Comparison of ENCODE assay signal across 1 cellular context in genomic region chr17:57379237-57380054, GRCh38.
TF ChIP-seq lines count a peak whose summit lies in the region.

No MANE protein-coding gene starts in this region.

TF ChIP-seq in K562, 482 proteins besides CTCF, POLR2A, EP300 and RAD21 (continued from another document and continues in another):
- TF ChIP-seq EWSR1 (IDR thresholded peaks at IDR 0.05; ENCODE audit: borderline replicate concordance, low read depth, partially characterized antibody) (no peak), NRF1 (conservative IDR thresholded peaks at IDR 0.05 in 1 of 2, IDR thresholded peaks at IDR 0.05 in 1 of 2) (no peak), BRD9 (IDR thresholded peaks at IDR 0.05; ENCODE audit: low read depth, partially characterized antibody) (no peak), EP400 (IDR thresholded peaks at IDR 0.05) (peak; percentile 32; the same call in 1 of the 2 replicates), ZKSCAN3 (CRISPR knock-in tag; IDR thresholded peaks at IDR 0.05) (no peak), ZNF76 (CRISPR knock-in tag; IDR thresholded peaks at IDR 0.05; ENCODE audit: borderline replicate concordance) (no peak), PHF21A (IDR thresholded peaks at IDR 0.05; ENCODE audit: borderline replicate concordance, low read depth) (peak; percentile 81; the same call in 1 of the 2 replicates), SREBF2 (CRISPR knock-in tag; IDR thresholded peaks at IDR 0.05) (no peak), CBFA2T2 (conservative IDR thresholded peaks at IDR 0.05) (peak; percentile 97), SUPT5H (IDR thresholded peaks at IDR 0.05) (no peak), DACH1 (IDR thresholded peaks at IDR 0.05; ENCODE audit: partially characterized antibody) (peak; percentile 92), RBM17 (IDR thresholded peaks at IDR 0.05; ENCODE audit: borderline replicate concordance, low read depth, low read length) (no peak), SPI1 (IDR thresholded peaks at IDR 0.05; ENCODE audit: borderline replicate concordance, low read depth, low read length) (0 out of 2 replicates have a peak, but pooled peaks have one; percentile 1), GABPA (tag; conservative IDR thresholded peaks at IDR 0.05; ENCODE audit: low read depth) (0 out of 2 replicates have a peak, but pooled peaks have one; percentile 27), ZC3H11A (IDR thresholded peaks at IDR 0.05; ENCODE audit: low read depth, low read length) (no peak), RUNX1 (IDR thresholded peaks at IDR 0.05; ENCODE audit: low read depth) (no peak), ZNF398 (CRISPR knock-in tag; IDR thresholded peaks at IDR 0.05) (no peak), RBM25 (IDR thresholded peaks at IDR 0.05; ENCODE audit: low read depth, low read length, severe bottlenecking) (no peak), ELK3 (CRISPR knock-in tag; IDR thresholded peaks at IDR 0.05) (no peak), ASH1L (IDR thresholded peaks at IDR 0.05; ENCODE audit: borderline replicate concordance, low read depth, partially characterized antibody) (no peak), CBX8 (IDR thresholded peaks at IDR 0.05; ENCODE audit: borderline replicate concordance, extremely low read depth, low read depth, low read length, poor library complexity, severe bottlenecking) (no peak), IRF2 (CRISPR knock-in tag; IDR thresholded peaks at IDR 0.05) (no peak), EGR1 (conservative IDR thresholded peaks at IDR 0.05) (no peak), L3MBTL2 (IDR thresholded peaks at IDR 0.05) (0 out of 2 replicates have a peak, but pooled peaks have one; percentile 41), KDM2B (CRISPR knock-in tag; IDR thresholded peaks at IDR 0.05) (no peak), SMARCB1 (IDR thresholded peaks at IDR 0.05; ENCODE audit: insufficient read length, low read depth) (no peak), SMAD4 (CRISPR knock-in tag; conservative IDR thresholded peaks at IDR 0.05) (peak; percentile 90), ZNF280B (CRISPR knock-in tag; IDR thresholded peaks at IDR 0.05) (no peak), ATF4 (CRISPR knock-in tag; IDR thresholded peaks at IDR 0.05) (no peak), CTBP1 (IDR thresholded peaks at IDR 0.05; ENCODE audit: borderline replicate concordance) (peak; percentile 89), PHTF2 (CRISPR knock-in tag; IDR thresholded peaks at IDR 0.05) (no peak), ILK (tag; IDR thresholded peaks at IDR 0.05; ENCODE audit: borderline replicate concordance, low read depth) (no peak), KAT7 (CRISPR knock-in tag; IDR thresholded peaks at IDR 0.05; ENCODE audit: borderline replicate concordance) (no peak), TRIM28 (IDR thresholded peaks at IDR 0.05) (peak; percentile 70; the same call in 1 of the 2 replicates), ZNF785 (CRISPR knock-in tag; IDR thresholded peaks at IDR 0.05) (no peak), SMARCA4 (IDR thresholded peaks at IDR 0.05) (peak; percentile 96), BRF1 (IDR thresholded peaks at IDR 0.05; ENCODE audit: borderline replicate concordance, extremely low read depth, insufficient read length) (no peak), ELF1 (tag; IDR thresholded peaks at IDR 0.05) (no peak; the same call in 1 of the 2 replicates), ZBTB2 (IDR thresholded peaks at IDR 0.05) (peak; percentile 57; the same call in 1 of the 2 replicates), TBL1XR1 (IDR thresholded peaks at IDR 0.05; ENCODE audit: low read length in 2 of 2) (peak in 1 of 2 experiments; percentile 77; a peak in 2 of 4 replicates), SAP30 (IDR thresholded peaks at IDR 0.05; ENCODE audit: borderline replicate concordance, insufficient read depth, low read depth, low read length, poor library complexity, severe bottlenecking) (no peak), MBD2 (IDR thresholded peaks at IDR 0.05; ENCODE audit: borderline replicate concordance, low read depth) (peak; percentile 76), ZNF655 (CRISPR knock-in tag; IDR thresholded peaks at IDR 0.05) (no peak), MYBL2 (IDR thresholded peaks at IDR 0.05; ENCODE audit: low read depth) (no peak), MYBL2 (CRISPR knock-in tag; IDR thresholded peaks at IDR 0.05; ENCODE audit: borderline replicate concordance) (no peak), NCOA4 (IDR thresholded peaks at IDR 0.05; ENCODE audit: partially characterized antibody) (no peak), CREB3 (tag; conservative IDR thresholded peaks at IDR 0.05; ENCODE audit: low read depth) (peak; percentile 52; the same call in 1 of the 2 replicates), HLTF (IDR thresholded peaks at IDR 0.05) (no peak), SLC30A9 (CRISPR knock-in tag; IDR thresholded peaks at IDR 0.05) (no peak), SRSF3 (IDR thresholded peaks at IDR 0.05; ENCODE audit: insufficient read depth, low read length) (no peak), MEIS2 (IDR thresholded peaks at IDR 0.05; ENCODE audit: partially characterized antibody) (peak; percentile 94), NR2C2 (CRISPR knock-in tag; IDR thresholded peaks at IDR 0.05) (no peak), NR2C2 (tag; IDR thresholded peaks at IDR 0.05) (peak; percentile 73; the same call in 1 of the 2 replicates), ZBTB26 (CRISPR knock-in tag; IDR thresholded peaks at IDR 0.05) (no peak), ZBTB12 (CRISPR knock-in tag; IDR thresholded peaks at IDR 0.05) (0 out of 2 replicates have a peak, but pooled peaks have one; percentile 21), FOXO4 (CRISPR knock-in tag; IDR thresholded peaks at IDR 0.05) (no peak), SAFB (IDR thresholded peaks at IDR 0.05; ENCODE audit: borderline replicate concordance, low read depth, low read length) (no peak), ZNF830 (CRISPR knock-in tag; IDR thresholded peaks at IDR 0.05) (no peak), KDM5B (IDR thresholded peaks at IDR 0.05; ENCODE audit: insufficient replicate concordance, low read depth, low read length) (no peak), MTA3 (IDR thresholded peaks at IDR 0.05; ENCODE audit: borderline replicate concordance) (peak; percentile 67), ZC3H8 (IDR thresholded peaks at IDR 0.05) (no peak), BRCA1 (IDR thresholded peaks at IDR 0.05) (no peak), BRCA1 (CRISPR knock-in tag; IDR thresholded peaks at IDR 0.05) (no peak), ATF7 (IDR thresholded peaks at IDR 0.05) (no peak), IFI16 (CRISPR knock-in tag; IDR thresholded peaks at IDR 0.05) (no peak), MAFK (IDR thresholded peaks at IDR 0.05; ENCODE audit: low read length) (peak; percentile 87), SIN3B (IDR thresholded peaks at IDR 0.05; ENCODE audit: low read depth) (no peak), CBX1 (IDR thresholded peaks at IDR 0.05; ENCODE audit: low read depth) (no peak), SNAPC5 (CRISPR knock-in tag; IDR thresholded peaks at IDR 0.05) (no peak)
